1 cellular context compared by ENCODE assay signal in genomic region chr19:54159352-54160181, GRCh38.
TF ChIP-seq lines count a peak whose summit lies in the region.

Gene LENG1, minus strand, starts transcription at chr19:54159721. Its CDS starts 26 bp downstream, at chr19:54159695.

TF ChIP-seq in HepG2, 621 proteins besides CTCF, POLR2A, EP300 and RAD21 (continued from another document and continues in another):
- TF ChIP-seq, protein P1, sequence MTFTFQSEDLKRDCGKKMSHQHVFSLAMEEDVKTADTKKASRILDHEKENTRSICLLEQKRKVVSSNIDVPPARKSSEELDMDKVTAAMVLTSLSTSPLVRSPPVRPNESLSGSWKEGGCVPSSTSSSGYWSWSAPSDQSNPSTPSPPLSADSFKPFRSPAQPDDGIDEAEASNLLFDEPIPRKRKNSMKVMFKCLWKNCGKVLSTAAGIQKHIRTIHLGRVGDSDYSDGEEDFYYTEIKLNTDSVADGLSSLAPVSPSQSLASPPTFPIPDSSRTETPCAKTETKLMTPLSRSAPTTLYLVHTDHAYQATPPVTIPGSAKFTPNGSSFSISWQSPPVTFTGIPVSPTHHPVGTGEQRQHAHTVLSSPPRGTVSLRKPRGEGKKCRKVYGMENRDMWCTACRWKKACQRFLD (CRISPR knock-in tag; IDR thresholded peaks at IDR 0.05; ENCODE audit: borderline replicate concordance) = peak; percentile 69
- no peak for TF ChIP-seq ZNF292 (CRISPR knock-in tag; IDR thresholded peaks at IDR 0.05; ENCODE audit: borderline replicate concordance, low read depth)
- TF ChIP-seq TERF1 (CRISPR knock-in tag; IDR thresholded peaks at IDR 0.05) = no peak
- TF ChIP-seq CBX1 (IDR thresholded peaks at IDR 0.05; ENCODE audit: low read depth) = no peak
- TF ChIP-seq RNF219 (CRISPR knock-in tag; IDR thresholded peaks at IDR 0.05) = no peak
- TF ChIP-seq NONO (IDR thresholded peaks at IDR 0.05) = no peak
- TF ChIP-seq NONO (CRISPR knock-in tag; conservative IDR thresholded peaks at IDR 0.05) = peak; percentile 58
- TF ChIP-seq ZNF235 (CRISPR knock-in tag; IDR thresholded peaks at IDR 0.05; ENCODE audit: borderline replicate concordance) = no peak
- TF ChIP-seq ZNF530 (CRISPR knock-in tag; IDR thresholded peaks at IDR 0.05; ENCODE audit: low read depth) = no peak
- no peak for TF ChIP-seq NFE2L1 (CRISPR knock-in tag; IDR thresholded peaks at IDR 0.05; ENCODE audit: borderline replicate concordance)
- TF ChIP-seq ZNF780A (CRISPR knock-in tag; IDR thresholded peaks at IDR 0.05) = no peak
- no peak for TF ChIP-seq ZNF543 (CRISPR knock-in tag; IDR thresholded peaks at IDR 0.05)
- no peak for TF ChIP-seq ZNF225 (CRISPR knock-in tag; IDR thresholded peaks at IDR 0.05)
- TF ChIP-seq, protein P2, sequence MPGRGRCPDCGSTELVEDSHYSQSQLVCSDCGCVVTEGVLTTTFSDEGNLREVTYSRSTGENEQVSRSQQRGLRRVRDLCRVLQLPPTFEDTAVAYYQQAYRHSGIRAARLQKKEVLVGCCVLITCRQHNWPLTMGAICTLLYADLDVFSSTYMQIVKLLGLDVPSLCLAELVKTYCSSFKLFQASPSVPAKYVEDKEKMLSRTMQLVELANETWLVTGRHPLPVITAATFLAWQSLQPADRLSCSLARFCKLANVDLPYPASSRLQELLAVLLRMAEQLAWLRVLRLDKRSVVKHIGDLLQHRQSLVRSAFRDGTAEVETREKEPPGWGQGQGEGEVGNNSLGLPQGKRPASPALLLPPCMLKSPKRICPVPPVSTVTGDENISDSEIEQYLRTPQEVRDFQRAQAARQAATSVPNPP (CRISPR knock-in tag; IDR thresholded peaks at IDR 0.05) = no peak
- no peak for TF ChIP-seq ZNF709 (CRISPR knock-in tag; IDR thresholded peaks at IDR 0.05)
- peak; percentile 68; the same call in 1 of the 2 replicates for TF ChIP-seq CHD2 (IDR thresholded peaks at IDR 0.05; ENCODE audit: low read depth, low read length)
- TF ChIP-seq, protein P3, sequence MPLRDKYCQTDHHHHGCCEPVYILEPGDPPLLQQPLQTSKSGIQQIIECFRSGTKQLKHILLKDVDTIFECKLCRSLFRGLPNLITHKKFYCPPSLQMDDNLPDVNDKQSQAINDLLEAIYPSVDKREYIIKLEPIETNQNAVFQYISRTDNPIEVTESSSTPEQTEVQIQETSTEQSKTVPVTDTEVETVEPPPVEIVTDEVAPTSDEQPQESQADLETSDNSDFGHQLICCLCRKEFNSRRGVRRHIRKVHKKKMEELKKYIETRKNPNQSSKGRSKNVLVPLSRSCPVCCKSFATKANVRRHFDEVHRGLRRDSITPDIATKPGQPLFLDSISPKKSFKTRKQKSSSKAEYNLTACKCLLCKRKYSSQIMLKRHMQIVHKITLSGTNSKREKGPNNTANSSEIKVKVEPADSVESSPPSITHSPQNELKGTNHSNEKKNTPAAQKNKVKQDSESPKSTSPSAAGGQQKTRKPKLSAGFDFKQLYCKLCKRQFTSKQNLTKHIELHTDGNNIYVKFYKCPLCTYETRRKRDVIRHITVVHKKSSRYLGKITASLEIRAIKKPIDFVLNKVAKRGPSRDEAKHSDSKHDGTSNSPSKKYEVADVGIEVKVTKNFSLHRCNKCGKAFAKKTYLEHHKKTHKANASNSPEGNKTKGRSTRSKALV (CRISPR knock-in tag; IDR thresholded peaks at IDR 0.05) = no peak
- TF ChIP-seq, protein P4, sequence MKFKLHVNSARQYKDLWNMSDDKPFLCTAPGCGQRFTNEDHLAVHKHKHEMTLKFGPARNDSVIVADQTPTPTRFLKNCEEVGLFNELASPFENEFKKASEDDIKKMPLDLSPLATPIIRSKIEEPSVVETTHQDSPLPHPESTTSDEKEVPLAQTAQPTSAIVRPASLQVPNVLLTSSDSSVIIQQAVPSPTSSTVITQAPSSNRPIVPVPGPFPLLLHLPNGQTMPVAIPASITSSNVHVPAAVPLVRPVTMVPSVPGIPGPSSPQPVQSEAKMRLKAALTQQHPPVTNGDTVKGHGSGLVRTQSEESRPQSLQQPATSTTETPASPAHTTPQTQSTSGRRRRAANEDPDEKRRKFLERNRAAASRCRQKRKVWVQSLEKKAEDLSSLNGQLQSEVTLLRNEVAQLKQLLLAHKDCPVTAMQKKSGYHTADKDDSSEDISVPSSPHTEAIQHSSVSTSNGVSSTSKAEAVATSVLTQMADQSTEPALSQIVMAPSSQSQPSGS (CRISPR knock-in tag; IDR thresholded peaks at IDR 0.05) = no peak
- TF ChIP-seq MTERF4 (CRISPR knock-in tag; IDR thresholded peaks at IDR 0.05) = no peak
- no peak for TF ChIP-seq ZNF598 (CRISPR knock-in tag; IDR thresholded peaks at IDR 0.05; ENCODE audit: borderline replicate concordance)
- TF ChIP-seq, protein P5, sequence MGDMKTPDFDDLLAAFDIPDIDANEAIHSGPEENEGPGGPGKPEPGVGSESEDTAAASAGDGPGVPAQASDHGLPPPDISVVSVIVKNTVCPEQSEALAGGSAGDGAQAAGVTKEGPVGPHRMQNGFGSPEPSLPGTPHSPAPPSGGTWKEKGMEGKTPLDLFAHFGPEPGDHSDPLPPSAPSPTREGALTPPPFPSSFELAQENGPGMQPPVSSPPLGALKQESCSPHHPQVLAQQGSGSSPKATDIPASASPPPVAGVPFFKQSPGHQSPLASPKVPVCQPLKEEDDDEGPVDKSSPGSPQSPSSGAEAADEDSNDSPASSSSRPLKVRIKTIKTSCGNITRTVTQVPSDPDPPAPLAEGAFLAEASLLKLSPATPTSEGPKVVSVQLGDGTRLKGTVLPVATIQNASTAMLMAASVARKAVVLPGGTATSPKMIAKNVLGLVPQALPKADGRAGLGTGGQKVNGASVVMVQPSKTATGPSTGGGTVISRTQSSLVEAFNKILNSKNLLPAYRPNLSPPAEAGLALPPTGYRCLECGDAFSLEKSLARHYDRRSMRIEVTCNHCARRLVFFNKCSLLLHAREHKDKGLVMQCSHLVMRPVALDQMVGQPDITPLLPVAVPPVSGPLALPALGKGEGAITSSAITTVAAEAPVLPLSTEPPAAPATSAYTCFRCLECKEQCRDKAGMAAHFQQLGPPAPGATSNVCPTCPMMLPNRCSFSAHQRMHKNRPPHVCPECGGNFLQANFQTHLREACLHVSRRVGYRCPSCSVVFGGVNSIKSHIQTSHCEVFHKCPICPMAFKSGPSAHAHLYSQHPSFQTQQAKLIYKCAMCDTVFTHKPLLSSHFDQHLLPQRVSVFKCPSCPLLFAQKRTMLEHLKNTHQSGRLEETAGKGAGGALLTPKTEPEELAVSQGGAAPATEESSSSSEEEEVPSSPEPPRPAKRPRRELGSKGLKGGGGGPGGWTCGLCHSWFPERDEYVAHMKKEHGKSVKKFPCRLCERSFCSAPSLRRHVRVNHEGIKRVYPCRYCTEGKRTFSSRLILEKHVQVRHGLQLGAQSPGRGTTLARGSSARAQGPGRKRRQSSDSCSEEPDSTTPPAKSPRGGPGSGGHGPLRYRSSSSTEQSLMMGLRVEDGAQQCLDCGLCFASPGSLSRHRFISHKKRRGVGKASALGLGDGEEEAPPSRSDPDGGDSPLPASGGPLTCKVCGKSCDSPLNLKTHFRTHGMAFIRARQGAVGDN (CRISPR knock-in tag; IDR thresholded peaks at IDR 0.05) = peak; percentile 94
- TF ChIP-seq CENPBD1 (CRISPR knock-in tag; IDR thresholded peaks at IDR 0.05; ENCODE audit: borderline replicate concordance, low read depth) = no peak
- peak; percentile 66 for TF ChIP-seq MXD1 (CRISPR knock-in tag; IDR thresholded peaks at IDR 0.05)
- no peak for TF ChIP-seq HNF1A (IDR thresholded peaks at IDR 0.05; ENCODE audit: low read depth)
- TF ChIP-seq HNF1A (CRISPR knock-in tag; IDR thresholded peaks at IDR 0.05; ENCODE audit: borderline replicate concordance) = peak; percentile 50; the same call in 1 of the 2 replicates
- TF ChIP-seq ZSCAN25 (CRISPR knock-in tag; IDR thresholded peaks at IDR 0.05) = no peak
- no peak for TF ChIP-seq NAIF1 (CRISPR knock-in tag; IDR thresholded peaks at IDR 0.05; ENCODE audit: borderline replicate concordance)
- TF ChIP-seq IRF2 (CRISPR knock-in tag; IDR thresholded peaks at IDR 0.05) = no peak; the same call in none of the 2 replicates
- no peak for TF ChIP-seq ZNF740 (CRISPR knock-in tag; IDR thresholded peaks at IDR 0.05)
- no peak for TF ChIP-seq ZKSCAN5 (CRISPR knock-in tag; IDR thresholded peaks at IDR 0.05)
- peak; percentile 72 for TF ChIP-seq PHF21A (CRISPR knock-in tag; IDR thresholded peaks at IDR 0.05)
- TF ChIP-seq ZNF260 (CRISPR knock-in tag; IDR thresholded peaks at IDR 0.05; ENCODE audit: borderline replicate concordance, low read depth) = no peak
- TF ChIP-seq, protein P6, sequence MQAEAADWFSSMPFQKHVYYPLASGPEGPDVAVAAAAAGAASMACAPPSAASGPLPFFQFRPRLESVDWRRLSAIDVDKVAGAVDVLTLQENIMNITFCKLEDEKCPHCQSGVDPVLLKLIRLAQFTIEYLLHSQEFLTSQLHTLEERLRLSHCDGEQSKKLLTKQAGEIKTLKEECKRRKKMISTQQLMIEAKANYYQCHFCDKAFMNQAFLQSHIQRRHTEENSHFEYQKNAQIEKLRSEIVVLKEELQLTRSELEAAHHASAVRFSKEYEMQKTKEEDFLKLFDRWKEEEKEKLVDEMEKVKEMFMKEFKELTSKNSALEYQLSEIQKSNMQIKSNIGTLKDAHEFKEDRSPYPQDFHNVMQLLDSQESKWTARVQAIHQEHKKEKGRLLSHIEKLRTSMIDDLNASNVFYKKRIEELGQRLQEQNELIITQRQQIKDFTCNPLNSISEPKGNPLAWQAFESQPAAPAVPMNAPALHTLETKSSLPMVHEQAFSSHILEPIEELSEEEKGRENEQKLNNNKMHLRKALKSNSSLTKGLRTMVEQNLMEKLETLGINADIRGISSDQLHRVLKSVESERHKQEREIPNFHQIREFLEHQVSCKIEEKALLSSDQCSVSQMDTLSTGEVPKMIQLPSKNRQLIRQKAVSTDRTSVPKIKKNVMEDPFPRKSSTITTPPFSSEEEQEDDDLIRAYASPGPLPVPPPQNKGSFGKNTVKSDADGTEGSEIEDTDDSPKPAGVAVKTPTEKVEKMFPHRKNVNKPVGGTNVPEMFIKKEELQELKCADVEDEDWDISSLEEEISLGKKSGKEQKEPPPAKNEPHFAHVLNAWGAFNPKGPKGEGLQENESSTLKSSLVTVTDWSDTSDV (CRISPR knock-in tag; IDR thresholded peaks at IDR 0.05) = no peak
- TF ChIP-seq ZNF160 (CRISPR knock-in tag; IDR thresholded peaks at IDR 0.05) = no peak
